Comparison of ENCODE assay signal across 1 cellular context in genomic region chr20:59933296-59933848, GRCh38.
A peak's percentile ranks its signal among the peaks of the same experiment; 100 is the strongest.
TF ChIP-seq lines count a peak whose summit lies in the region.

SYCP2 (minus strand) TSS chr20:59933637; CDS start chr20:59922413, 11,224 bp downstream.

TF ChIP-seq in K562, 482 proteins besides CTCF, POLR2A, EP300 and RAD21 (continued from another document and continues in another):
- TF ChIP-seq CHD7 (IDR thresholded peaks at IDR 0.05; ENCODE audit: low read depth, low read length) (no peak), MBD1 (CRISPR knock-in tag; IDR thresholded peaks at IDR 0.05) (no peak), FOXA3 (CRISPR knock-in tag; conservative IDR thresholded peaks at IDR 0.05 in 1 of 2, IDR thresholded peaks at IDR 0.05 in 1 of 2) (0 out of 4 replicates have a peak, but pooled peaks of 1 of the 2 experiments have one; percentile 34), CCNT2 (IDR thresholded peaks at IDR 0.05; ENCODE audit: borderline replicate concordance, extremely low read depth, insufficient read length, low read depth, low read length) (no peak), MLX (CRISPR knock-in tag; conservative IDR thresholded peaks at IDR 0.05) (no peak), PCBP2 (IDR thresholded peaks at IDR 0.05; ENCODE audit: low read depth, low read length, poor library complexity, severe bottlenecking) (no peak), TCF3 (CRISPR knock-in tag; IDR thresholded peaks at IDR 0.05) (no peak), TRIM28 (IDR thresholded peaks at IDR 0.05) (no peak), HSF4 (CRISPR knock-in tag; IDR thresholded peaks at IDR 0.05; ENCODE audit: borderline replicate concordance) (no peak), E2F6 (IDR thresholded peaks at IDR 0.05; ENCODE audit: borderline replicate concordance in 1 of 2, extremely low read depth in 1 of 2, insufficient read depth in 1 of 2, insufficient read length in 1 of 2, low read depth in 1 of 2, low read length in 1 of 2, poor library complexity in 1 of 2, severe bottlenecking in 1 of 2) (peak; percentile 99 to 100), HNRNPL (IDR thresholded peaks at IDR 0.05; ENCODE audit: low read depth, low read length) (no peak), ZNF57 (CRISPR knock-in tag; IDR thresholded peaks at IDR 0.05) (no peak), EGR1 (conservative IDR thresholded peaks at IDR 0.05) (0 out of 2 replicates have a peak, but pooled peaks have one; percentile 4), RB1 (IDR thresholded peaks at IDR 0.05; ENCODE audit: low read depth) (peak; percentile 84), NFYB (IDR thresholded peaks at IDR 0.05; ENCODE audit: extremely low read depth, insufficient read length) (peak; percentile 92), NCOA6 (IDR thresholded peaks at IDR 0.05) (0 out of 2 replicates have a peak, but pooled peaks have one; percentile 43), ZNF511 (CRISPR knock-in tag; IDR thresholded peaks at IDR 0.05) (peak; percentile 41; the same call in 1 of the 2 replicates), MBD2 (IDR thresholded peaks at IDR 0.05; ENCODE audit: borderline replicate concordance, low read depth) (0 out of 2 replicates have a peak, but pooled peaks have one; percentile 26), FOXJ2 (tag; IDR thresholded peaks at IDR 0.05) (no peak), SLC30A9 (CRISPR knock-in tag; IDR thresholded peaks at IDR 0.05) (no peak), L3MBTL2 (IDR thresholded peaks at IDR 0.05) (peak; percentile 100), TSC22D4 (tag; IDR thresholded peaks at IDR 0.05) (no peak), PCBP1 (IDR thresholded peaks at IDR 0.05; ENCODE audit: low read depth, low read length, poor library complexity, severe bottlenecking) (peak; percentile 67), ZNF740 (CRISPR knock-in tag; IDR thresholded peaks at IDR 0.05) (no peak), ZNF740 (tag; IDR thresholded peaks at IDR 0.05) (peak in 1 of 2 experiments; percentile 90; a peak in 2 of 4 replicates), NFIC (IDR thresholded peaks at IDR 0.05) (peak; percentile 48; the same call in 1 of the 2 replicates), ZNF589 (CRISPR knock-in tag; IDR thresholded peaks at IDR 0.05; ENCODE audit: low read depth) (no peak), ILF3 (IDR thresholded peaks at IDR 0.05; ENCODE audit: borderline replicate concordance) (no peak), ZNF311 (CRISPR knock-in tag; IDR thresholded peaks at IDR 0.05) (no peak), MECOM (CRISPR knock-in tag; IDR thresholded peaks at IDR 0.05) (no peak), MAX (CRISPR knock-in tag; IDR thresholded peaks at IDR 0.05) (peak; percentile 79), CBX3 (IDR thresholded peaks at IDR 0.05; ENCODE audit: borderline replicate concordance in 1 of 2, low read length in 2 of 2) (peak in 1 of 2 experiments; percentile 59; a peak in 1 of 3 replicates), FOS (IDR thresholded peaks at IDR 0.05; ENCODE audit: extremely low read depth, insufficient read length) (peak; percentile 72), SRSF1 (IDR thresholded peaks at IDR 0.05; ENCODE audit: low read depth, low read length) (no peak), HDAC8 (tag; IDR thresholded peaks at IDR 0.05) (no peak), BRF2 (IDR thresholded peaks at IDR 0.05; ENCODE audit: borderline replicate concordance, insufficient read depth, insufficient read length) (no peak), HMG20B (CRISPR knock-in tag; IDR thresholded peaks at IDR 0.05) (no peak), CXXC5 (CRISPR knock-in tag; IDR thresholded peaks at IDR 0.05) (peak; percentile 67), SP2 (IDR thresholded peaks at IDR 0.05; ENCODE audit: extremely low read depth, low read depth, low read length, poor library complexity, severe bottlenecking) (peak; percentile 29), GABPB1 (CRISPR knock-in tag; IDR thresholded peaks at IDR 0.05) (0 out of 2 replicates have a peak, but pooled peaks have one; percentile 59), CREM (IDR thresholded peaks at IDR 0.05; ENCODE audit: low read depth) (peak; percentile 13; the same call in 1 of the 2 replicates), TFAP4 (CRISPR knock-in tag; IDR thresholded peaks at IDR 0.05; ENCODE audit: borderline replicate concordance) (0 out of 2 replicates have a peak, but pooled peaks have one; percentile 32), FOXM1 (IDR thresholded peaks at IDR 0.05; ENCODE audit: low read depth) (no peak), FOXM1 (CRISPR knock-in tag; IDR thresholded peaks at IDR 0.05; ENCODE audit: low read depth) (no peak)
